9 cellular contexts compared by ENCODE assay signal in genomic region chr14:60184597-60185555, GRCh38. TPM values are rescaled to one million over a fixed set of nuclear protein-coding genes. Genes with fewer than 3 reads are reported as not detected.
DNase-seq lines count a peak whose midpoint lies in the region; ATAC-seq, FAIRE-seq and TF ChIP-seq lines count a peak whose summit lies in the region.
"Had no signal": no experiment of that assay in that cellular context is flagged by ENCODE, and none has a peak within 500 bp of the region (broad histone marks: within the 10 kb centered on the region; RNA-seq: fewer than 3 reads in every experiment).

No MANE protein-coding gene starts in this region.

- H3K9me3 ChIP-seq in mammary epithelial cell (replicated peaks; ENCODE audit: insufficient read depth, low read length): no peaks in the 10 kb centered on the region
- H3K9me3 ChIP-seq in OCI-LY3 (ENCODE audit: insufficient read depth, low read length): no peaks in the 10 kb centered on the region
- H3K9me3 ChIP-seq in endothelial cell of umbilical vein (replicated peaks; ENCODE audit: control insufficient read depth, insufficient read depth, low read length): no peaks in the 10 kb centered on the region

- no peaks in the 10 kb centered on the region for H3K36me3 ChIP-seq in mammary epithelial cell (ENCODE audit: insufficient read depth, low read length)
- H3K36me3 ChIP-seq in OCI-LY3 (replicated peaks; ENCODE audit: low read depth, low read length): no peaks in the 10 kb centered on the region
- H3K36me3 ChIP-seq in endothelial cell of umbilical vein (ENCODE audit: control insufficient read depth in 2 of 2, extremely low read depth in 1 of 2, insufficient read depth in 2 of 2, low read length in 2 of 2): no peaks in the 10 kb centered on the region

- H3K27ac ChIP-seq in mammary epithelial cell (ENCODE audit: insufficient read depth, low read depth, low read length) (no peak overlapping the region), OCI-LY3 (ENCODE audit: low read length) (no peak overlapping the region), endothelial cell of umbilical vein (ENCODE audit: insufficient read depth, low read depth, low read length) (no peak overlapping the region)
- H3K27ac ChIP-seq: HL-60 had no signal

- peaks cover 1% of the 10 kb centered on the region for H3K4me1 Mint-ChIP-seq in MCF 10A (ENCODE audit: insufficient read depth, unreplicated experiment)
- H3K4me1 Mint-ChIP-seq in type B pancreatic cell (ENCODE audit: unreplicated experiment): no peaks in the 10 kb centered on the region

- H3K27me3 Mint-ChIP-seq in MCF 10A (ENCODE audit: insufficient read depth, unreplicated experiment): no peaks in the 10 kb centered on the region
- peaks cover 3% of the 10 kb centered on the region for H3K27me3 Mint-ChIP-seq in type B pancreatic cell

- H3K27me3 ChIP-seq in mammary epithelial cell (ENCODE audit: insufficient read depth, low read length): no peaks in the 10 kb centered on the region
- H3K27me3 ChIP-seq in OCI-LY3 (ENCODE audit: low read depth, low read length): no peaks in the 10 kb centered on the region
- H3K27me3 ChIP-seq in endothelial cell of umbilical vein (ENCODE audit: control insufficient read depth in 2 of 2, insufficient read depth in 2 of 2, low read length in 2 of 2): peaks cover 0 to 8% of the 10 kb centered on the region in 2 experiments

- no peak overlapping the region for H3K9ac ChIP-seq in mammary epithelial cell (ENCODE audit: insufficient read depth, low read length)
- H3K9ac ChIP-seq in OCI-LY3 (ENCODE audit: low read length): no peak overlapping the region
- H3K9ac ChIP-seq in endothelial cell of umbilical vein (replicated peaks; ENCODE audit: extremely low read depth, insufficient read depth, low read length): no peak overlapping the region

- BruUV-seq in MCF 10A (replicated peaks; lab: Mats Ljungman, UMichigan): no TSS peak
- no TSS peak for BruUV-seq in mammary epithelial cell (replicated peaks; lab: Mats Ljungman, UMichigan)
- no TSS peak for BruUV-seq in endothelial cell of umbilical vein (replicated peaks; lab: Mats Ljungman, UMichigan)

- H3K27ac Mint-ChIP-seq in MCF 10A (ENCODE audit: low read depth, unreplicated experiment): no peak overlapping the region
- no peak overlapping the region for H3K27ac Mint-ChIP-seq in type B pancreatic cell

- H3K4me3 Mint-ChIP-seq in MCF 10A (ENCODE audit: unreplicated experiment) (peak overlapping the region; percentile 58), type B pancreatic cell (peak overlapping the region; percentile 78)

- no peak for FAIRE-seq in endothelial cell of umbilical vein (lab: Jason Lieb, UNC)

- no peak for TF ChIP-seq CTCF in MCF 10A (IDR thresholded peaks at IDR 0.05; ENCODE audit: unreplicated experiment)
- no peak for TF ChIP-seq CTCF in mammary epithelial cell (conservative IDR thresholded peaks at IDR 0.05 in 1 of 2, IDR thresholded peaks at IDR 0.05 in 1 of 2; ENCODE audit: extremely low read depth in 1 of 2, insufficient read depth in 1 of 2, low read depth in 1 of 2, low read length in 2 of 2)
- peak; percentile 10; the same call in 1 of the 2 replicates for TF ChIP-seq CTCF in OCI-LY3 (IDR thresholded peaks at IDR 0.05; ENCODE audit: low read depth, low read length)
- no peak for TF ChIP-seq CTCF in endothelial cell of umbilical vein (IDR thresholded peaks at IDR 0.05; ENCODE audit: extremely low read depth in 1 of 2, insufficient read depth in 1 of 2, low read depth in 1 of 2, low read length in 2 of 2)
- TF ChIP-seq CTCF in type B pancreatic cell (conservative IDR thresholded peaks at IDR 0.05): peak; percentile 42

- CTCF ChIA-PET in MCF 10A (lab: Yijun Ruan, JAX) (interaction anchor here (0.6 to 10.7 kb wide), 29 partner anchors 11 to 1060 kb away, joined by 3 to 118 read pairs (median 4); partner anchors contain the start of gene DHRS7), mammary epithelial cell (lab: Charles Lee; ENCODE audit: low non-redundant PET) (no interaction called here), endothelial cell of umbilical vein (lab: Charles Lee) (interaction anchor here (0.8 to 9.0 kb wide), 22 partner anchors 10 to 673 kb away, joined by 3 to 324 read pairs (median 7); partner anchors contain the start of gene DHRS7)

- H3K79me2 ChIP-seq in mammary epithelial cell (ENCODE audit: insufficient read depth, low read length): no peaks in the 10 kb centered on the region
- no peaks in the 10 kb centered on the region for H3K79me2 ChIP-seq in OCI-LY3 (ENCODE audit: low read length)
- H3K79me2 ChIP-seq in endothelial cell of umbilical vein (ENCODE audit: control insufficient read depth, insufficient read depth, low read length): no peaks in the 10 kb centered on the region

- TF ChIP-seq POLR2A in endothelial cell of umbilical vein (IDR thresholded peaks at IDR 0.05; ENCODE audit: low read depth, low read length): no peak

- peaks cover 13% of the 10 kb centered on the region for H3K4me1 ChIP-seq in mammary epithelial cell (ENCODE audit: insufficient read depth, low read length)
- H3K4me1 ChIP-seq in OCI-LY3 (ENCODE audit: low read length): peaks cover 50% of the 10 kb centered on the region
- no peaks in the 10 kb centered on the region for H3K4me1 ChIP-seq in endothelial cell of umbilical vein (ENCODE audit: control insufficient read depth, extremely low read depth, insufficient read depth, low read length)

- H3K36me3 Mint-ChIP-seq in MCF 10A (ENCODE audit: insufficient read depth, unreplicated experiment) (no peaks in the 10 kb centered on the region), type B pancreatic cell (no peaks in the 10 kb centered on the region)

- POLR2A ChIA-PET in MCF 10A (lab: Yijun Ruan, JAX): interaction anchor here (1.7 to 2.0 kb wide), 3 partner anchors 17 to 221 kb away, joined by 4 to 15 read pairs (median 9); partner anchors contain the start of gene DHRS7
- POLR2A ChIA-PET in endothelial cell of umbilical vein (lab: Charles Lee): no interaction called here

- H3K4me2 ChIP-seq in mammary epithelial cell (ENCODE audit: insufficient read depth, low read depth, low read length) (no peak overlapping the region), OCI-LY3 (ENCODE audit: low read length) (peak overlapping the region; percentile 85), endothelial cell of umbilical vein (ENCODE audit: insufficient read depth, low read length) (peak overlapping the region; percentile 92)

- H4K20me1 ChIP-seq in mammary epithelial cell (ENCODE audit: insufficient read depth, low read length): no peaks in the 10 kb centered on the region
- no peaks in the 10 kb centered on the region for H4K20me1 ChIP-seq in OCI-LY3 (ENCODE audit: insufficient read depth, low read length)
- no peaks in the 10 kb centered on the region for H4K20me1 ChIP-seq in endothelial cell of umbilical vein (replicated peaks; ENCODE audit: control insufficient read depth, extremely low read depth, insufficient read depth, low read length)

- dilution Hi-C loops in mammary epithelial cell (cut with HindIII; ENCODE audit: low sequenced_read_pairs): no loop called here
- dilution Hi-C loops in endothelial cell of umbilical vein (cut with MboI; ENCODE audit: extremely low pct_ligation_motif_present, low sequenced_read_pairs): no loop called here

- in situ Hi-C loops in mammary epithelial cell (cut with MboI; ENCODE audit: low sequenced_read_pairs in 2 of 2): loop anchor here (10.0 to 25.0 kb wide), 3 partner anchors 120 to 1048 kb away; no protein-coding TSS in a partner anchor

- intact Hi-C loops in MCF 10A (cut with micrococcal nuclease): loop anchor here (1.0 to 10.0 kb wide), 8 partner anchors 20 to 1160 kb away; partner anchors contain the start of gene DHRS7
- intact Hi-C loops in mammary epithelial cell (cut with micrococcal nuclease): loop anchor here (1.0 to 5.0 kb wide), 5 partner anchors 121 to 678 kb away; partner anchors contain the start of gene C14orf39
- intact Hi-C loops in endothelial cell of umbilical vein (cut with micrococcal nuclease): loop anchor here (1.0 to 5.0 kb wide), 5 partner anchors 20 to 553 kb away; partner anchors contain the start of gene DHRS7

- H3K9me3 Mint-ChIP-seq in MCF 10A (ENCODE audit: unreplicated experiment) (no peaks in the 10 kb centered on the region), type B pancreatic cell (no peaks in the 10 kb centered on the region)

- DNase-seq in MCF 10A (ENCODE audit: unreplicated experiment) (peak; percentile 27), mammary epithelial cell (no peak), endothelial cell of umbilical vein (ENCODE audit: low read depth, low spot score) (no peak), type B pancreatic cell (ENCODE audit: extremely low spot score, unreplicated experiment) (no peak), NCI-H2029 (lab: John Stamatoyannopoulos, UW) (no peak)

- H2AFZ ChIP-seq in mammary epithelial cell (ENCODE audit: low read depth, low read length): no peak overlapping the region
- H2AFZ ChIP-seq in OCI-LY3 (ENCODE audit: low read depth, low read length): no peak overlapping the region
- H2AFZ ChIP-seq in endothelial cell of umbilical vein (ENCODE audit: low read depth, low read length): no peak overlapping the region

- ATAC-seq in GM18511 (IDR thresholded peaks at IDR 0.05; ENCODE audit: unreplicated experiment): no peak
- no peak for ATAC-seq in GM18861 (IDR thresholded peaks at IDR 0.05; ENCODE audit: unreplicated experiment)

- no peaks in the 10 kb centered on the region for H3K9me1 ChIP-seq in endothelial cell of umbilical vein (replicated peaks; ENCODE audit: control insufficient read depth, extremely low read depth, insufficient read depth, low read length)

- 55% methylated on average over 5 of the region's 5 CpGs for WGBS in mammary epithelial cell (ENCODE audit: low coverage, missing lambda C conversion rate)

- H3K4me3 ChIP-seq in mammary epithelial cell (replicated peaks in 1 of 3; ENCODE audit: insufficient read depth in 1 of 3, low read depth in 2 of 3, low read length in 3 of 3): no peak overlapping the region
- H3K4me3 ChIP-seq in OCI-LY3 (ENCODE audit: low read length): peak overlapping the region; percentile 75
- no peak overlapping the region for H3K4me3 ChIP-seq in endothelial cell of umbilical vein (replicated peaks in 1 of 3; ENCODE audit: insufficient read depth in 1 of 3, low read depth in 1 of 3, low read length in 3 of 3)

TF ChIP-seq in endothelial cell of umbilical vein, 7 proteins besides CTCF, POLR2A, EP300 and RAD21 (continues in another document):
- no peak for TF ChIP-seq POLR2AphosphoS5 (IDR thresholded peaks at IDR 0.05; ENCODE audit: insufficient read depth, low read depth, low read length)

RNA-seq across cellular contexts. Expression of gene DHRS7, which starts 19.7 kb away (rescaled TPM):
- total RNA-seq in MCF 10A (2022) (71.4 and 96.4 TPM in 2 replicates), mammary epithelial cell (10 to 100 TPM; 73.0 to 85.0 TPM), endothelial cell of umbilical vein (29.3 and 35.7 TPM in 2 replicates), type B pancreatic cell (ENCODE audit: low replicate concordance) (57.3 and 69.5 TPM in 2 replicates)
- polyA plus RNA-seq in mammary epithelial cell (69.0 TPM), endothelial cell of umbilical vein (28.5 and 28.6 TPM in 2 replicates)
- polyA minus RNA-seq in mammary epithelial cell (46.9 TPM), endothelial cell of umbilical vein (23.2 and 23.6 TPM in 2 replicates)
- polyA plus RNA-seq in endothelial cell of umbilical vein (2011; cell fraction: cytosol; rRNA removed): 27.8 and 31.6 TPM in 2 replicates
- polyA plus RNA-seq in endothelial cell of umbilical vein (2011; cell fraction: nucleus; rRNA removed): 9.5 and 10.1 TPM in 2 replicates
- 41.1 and 44.7 TPM in 2 replicates for polyA plus RNA-seq in endothelial cell of umbilical vein (2012)
- 35.1 TPM for polyA minus RNA-seq in endothelial cell of umbilical vein (2011; cell fraction: cytosol; rRNA and poly(A)+ RNA removed)
- 6.5 and 9.3 TPM in 2 replicates for polyA minus RNA-seq in endothelial cell of umbilical vein (2011; cell fraction: nucleus; rRNA and poly(A)+ RNA removed)

Comparison
In these comparisons a context has a peak if more than half of its experiments do, and no peak if none do; other contexts are left out.
1. CTCF ChIP-seq: peak in OCI-LY3 (single experiment) and type B pancreatic cell (single experiment); none in MCF 10A (single experiment), mammary epithelial cell (0 of 2) and endothelial cell of umbilical vein (0 of 2).